In genomic region chr5:143402464-143403356, GRCh38 we compare ENCODE assay signal across 8 cellular contexts. TPM values are rescaled to one million over a fixed set of nuclear protein-coding genes. Genes with fewer than 3 reads are reported as not detected.
DNase-seq lines count a peak whose midpoint lies in the region; ATAC-seq lines count a peak whose summit lies in the region.

No MANE protein-coding gene starts in this region.

- H3K27me3 ChIP-seq in right cardiac atrium (ENCODE audit: control insufficient read depth, insufficient read depth): no peaks in the 10 kb centered on the region

- H3K27ac ChIP-seq in right cardiac atrium (ENCODE audit: low read length): peak overlapping the region; percentile 92

- DNase-seq in D341Med (ENCODE audit: low spot score) (peak; percentile 56), HuH-7.5 (ENCODE audit: low spot score) (peak; percentile 25), T-helper 1 cell (peak; percentile 16 to 49 (median 48)), amygdala (lab: John Stamatoyannopoulos, UW) (peak in 44 of 56 donors; percentile 14 to 84 (median 56)), right cardiac atrium (peak; percentile 62 to 90 (median 88)), posterior vena cava (ENCODE audit: low spot score) (peak; percentile 91)

- H3K4me1 ChIP-seq in right cardiac atrium (ENCODE audit: control insufficient read depth, insufficient read depth, low read length): peaks cover 3% of the 10 kb centered on the region

- peak; percentile 48 to 59 for ATAC-seq in right cardiac atrium
- ATAC-seq in GM18873 (IDR thresholded peaks at IDR 0.05; ENCODE audit: low FRiP score, unreplicated experiment): no peak
- no peak for ATAC-seq in HG02938 (IDR thresholded peaks at IDR 0.05; ENCODE audit: unreplicated experiment)

- WGBS in right cardiac atrium: under 1% methylated on average over 86 of the region's 86 CpGs

- no peaks in the 10 kb centered on the region for H3K9me3 ChIP-seq in right cardiac atrium (ENCODE audit: control insufficient read depth, low read length)

- intact Hi-C loops in right cardiac atrium (cut with DNase I) (loop anchor here in 2 of 4 donors (5.0 to 10.0 kb wide), 5 partner anchors 208 to 475 kb away; no protein-coding TSS in a partner anchor), posterior vena cava (cut with DNase I) (loop anchor here (10.0 kb wide), 4 partner anchors 248 to 478 kb away; no protein-coding TSS in a partner anchor)

- peak overlapping the region; percentile 78 for H3K4me3 ChIP-seq in right cardiac atrium (ENCODE audit: low read length)

RNA-seq across cellular contexts. Expression of gene NR3C1, which starts 0.8 kb away (rescaled TPM):
- total RNA-seq in right cardiac atrium (10 to 100 TPM; 47.2 to 66.5 (median 50.1) TPM), posterior vena cava (10 to 100 TPM; 67.8 to 73.5 TPM)
- polyA plus RNA-seq in right cardiac atrium: 16.5 TPM

Comparison
In these comparisons a context has a peak if more than half of its experiments do, and no peak if none do; other contexts are left out.
1. DNase-seq: peak in every context shown above with its lines; median percentile 91 in posterior vena cava; 88 in right cardiac atrium; 56 in D341Med; 56 in amygdala; 48 in T-helper 1 cell; 25 in HuH-7.5.
2. ATAC-seq: peak in right cardiac atrium (2 of 2); none in GM18873 (single experiment) and HG02938 (single experiment).